ENCODE assay signal across 17 cellular contexts in genomic region chr15:76398301-76398700, GRCh38.
DNase-seq lines count a peak whose midpoint lies in the region; ATAC-seq and TF ChIP-seq lines count a peak whose summit lies in the region.
"Had no signal": no experiment of that assay in that cellular context is flagged by ENCODE, and none has a peak within 500 bp of the region (broad histone marks: within the 10 kb centered on the region; RNA-seq: fewer than 3 reads in every experiment).

No MANE protein-coding gene starts in this region.

- DNase-seq in DMS79 (lab: John Stamatoyannopoulos, UW), result peak; percentile 79
- DNase-seq in NCI-H146 treated with DMSO at 0.1 percent for 48 hours (lab: John Stamatoyannopoulos, UW; ENCODE audit: unreplicated experiment), result peak; percentile 11
- DNase-seq in NCI-H510A (lab: John Stamatoyannopoulos, UW), result peak; percentile 40
- no peak for DNase-seq in lower lobe of right lung
- DNase-seq in NCI-H524 treated with DMSO at 0.1 percent for 48 hours (lab: John Stamatoyannopoulos, UW), result no peak
- DNase-seq in MG63, result no peak
- DNase-seq in HuH-7.5 (ENCODE audit: low spot score), result no peak
- DNase-seq: activated CD4-positive, alpha-beta T cell treated with anti-CD3 and anti-CD28 coated beads, Interleukin-2, amount 50 U/mL, for 1 hour; body of pancreas; effector CD4-positive, alpha-beta T cell; GDM1; heart right ventricle; left ventricle myocardium inferior; NCI-H2171 treated with DMSO at 0.1 percent for 48 hours had no signal

- intact Hi-C loops in lower lobe of right lung (cut with DNase I), result no loop called here

- no peak overlapping the region for H3K27ac ChIP-seq in lower lobe of right lung
- H3K27ac ChIP-seq: body of pancreas, heart right ventricle, left ventricle myocardium inferior, parathyroid adenoma had no signal

- TF ChIP-seq CTCF in lower lobe of right lung (IDR thresholded peaks at IDR 0.05), result no peak

- H3K36me3 ChIP-seq in lower lobe of right lung, result peaks cover 12% of the 10 kb centered on the region
- H3K36me3 ChIP-seq in MG63, result no peaks in the 10 kb centered on the region

- no peak overlapping the region for H3K4me3 ChIP-seq in lower lobe of right lung
- no peak overlapping the region for H3K4me3 ChIP-seq in MG63
- H3K4me3 ChIP-seq: body of pancreas, heart right ventricle, left ventricle myocardium inferior had no signal

- no peaks in the 10 kb centered on the region for H3K9me3 ChIP-seq in lower lobe of right lung
- H3K9me3 ChIP-seq in MG63, result no peaks in the 10 kb centered on the region
- H3K9me3 ChIP-seq: body of pancreas, heart right ventricle, left ventricle myocardium inferior had no signal

- H3K27me3 ChIP-seq in lower lobe of right lung (ENCODE audit: low read depth), result no peaks in the 10 kb centered on the region
- no peaks in the 10 kb centered on the region for H3K27me3 ChIP-seq in MG63
- H3K27me3 ChIP-seq: body of pancreas, heart right ventricle had no signal

- ATAC-seq in lower lobe of right lung (peak; percentile 90 to 98), GM19455 (IDR thresholded peaks at IDR 0.05; ENCODE audit: unreplicated experiment) (no peak)
- ATAC-seq: body of pancreas, HCT116, heart right ventricle had no signal

- peaks cover 3% of the 10 kb centered on the region for H3K4me1 ChIP-seq in lower lobe of right lung
- H3K4me1 ChIP-seq: heart right ventricle, left ventricle myocardium inferior, parathyroid adenoma had no signal

Comparison
In these comparisons a context has a peak if more than half of its experiments do, and no peak if none do; other contexts are left out.
1. DNase-seq: peak in DMS79 (single experiment), NCI-H146 treated with DMSO at 0.1 percent for 48 hours (single experiment) and NCI-H510A (single experiment); none in lower lobe of right lung (single experiment), NCI-H524 treated with DMSO at 0.1 percent for 48 hours (single experiment), MG63 (single experiment) and HuH-7.5 (single experiment).